In genomic region chr14:73526036-73526984, GRCh38 we compare ENCODE assay signal across 11 cellular contexts. TPM values are rescaled to one million over a fixed set of nuclear protein-coding genes. Genes with fewer than 3 reads are reported as not detected.
A peak's percentile ranks its signal among the peaks of the same experiment; 100 is the strongest.
DNase-seq lines count a peak whose midpoint lies in the region; ATAC-seq, FAIRE-seq and TF ChIP-seq lines count a peak whose summit lies in the region.
"Had no signal": no experiment of that assay in that cellular context is flagged by ENCODE, and none has a peak within 500 bp of the region (broad histone marks: within the 10 kb centered on the region; RNA-seq: fewer than 3 reads in every experiment).

No MANE protein-coding gene starts in this region.

- 39% methylated on average over 6 of the region's 6 CpGs for WGBS in K562 (ENCODE audit: insufficient coverage, low coverage, missing lambda C conversion rate)
- WGBS in neuronal stem cell (ENCODE audit: extremely low coverage in 2 of 2, insufficient read length in 2 of 2, insufficient replicate concordance in 1 of 2), 2 donors, result no CpG with 5 or more reads among the region's 6 CpGs

- H2BK15ac ChIP-seq in neuronal stem cell (ENCODE audit: low read length), result no peak overlapping the region

- no peaks in the 10 kb centered on the region for H3K36me3 ChIP-seq in GM23338 (ENCODE audit: insufficient read depth)
- H3K36me3 ChIP-seq in K562 (ENCODE audit: control insufficient read depth, insufficient read depth, low read length), result no peaks in the 10 kb centered on the region
- no peaks in the 10 kb centered on the region for H3K36me3 ChIP-seq in neuronal stem cell (replicated peaks in 1 of 2; ENCODE audit: control insufficient read depth in 2 of 2, insufficient read depth in 2 of 2, low read length in 2 of 2)

- no peaks in the 10 kb centered on the region for H3F3A ChIP-seq in GM23338 (replicated peaks; ENCODE audit: low read depth)

- H3K18ac ChIP-seq in neuronal stem cell (ENCODE audit: low read length), result no peak overlapping the region

- no peak overlapping the region for H4K91ac ChIP-seq in neuronal stem cell (ENCODE audit: low read depth, low read length, poor library complexity)

- no peak overlapping the region for H3K27ac ChIP-seq in GM23338 (ENCODE audit: low read depth)
- no peak overlapping the region for H3K27ac ChIP-seq in K562 (ENCODE audit: extremely low read depth, low read depth, low read length)
- no peak overlapping the region for H3K27ac ChIP-seq in neuronal stem cell (replicated peaks; ENCODE audit: low read length)

- POLR2A ChIA-PET in K562 (lab: Yijun Ruan, JAX), result interaction anchor here (0.6 kb wide), 2 partner anchors 165 to 542 kb away, joined by 3 read pairs; no protein-coding TSS in a partner anchor

- ATAC-seq in GM23338 (peak; percentile 52; the same call in 2 of the 3 replicates), K562 (no peak), HG03135 (IDR thresholded peaks at IDR 0.05; ENCODE audit: unreplicated experiment) (no peak)
- ATAC-seq: activated T-helper 17 cell treated with anti-CD3 and anti-CD28 coated beads, Interleukin-2, amount 50 U/mL, for 72 hours had no signal

- H4K8ac ChIP-seq in neuronal stem cell (ENCODE audit: low read depth, low read length), result no peak overlapping the region

- no peaks in the 10 kb centered on the region for H3K27me3 ChIP-seq in GM23338 (ENCODE audit: insufficient read depth)
- H3K27me3 ChIP-seq in K562 (ENCODE audit: control insufficient read depth in 2 of 2, insufficient read depth in 2 of 2, low read length in 2 of 2), result 0 out of 5 replicates have a peak, but pooled peaks cover 0 to 4% of the 10 kb centered on the region in 2 experiments
- H3K27me3 ChIP-seq in neuronal stem cell (ENCODE audit: control insufficient read depth in 3 of 3, insufficient read depth in 3 of 3, low read depth in 1 of 3, low read length in 3 of 3), result peaks cover 0 to 7% (median 0%) of the 10 kb centered on the region in 3 experiments

- CTCF ChIA-PET in K562 (lab: Yijun Ruan, JAX; ENCODE audit: low intra/inter-chr PET ratio), result no interaction called here

- H3K9me3 ChIP-seq in K562 (replicated peaks; ENCODE audit: control insufficient read depth, insufficient read depth, low read depth, low read length), result no peaks in the 10 kb centered on the region
- H3K9me3 ChIP-seq in neuronal stem cell (replicated peaks in 1 of 2; ENCODE audit: control insufficient read depth in 2 of 2, insufficient read depth in 1 of 2, low read depth in 1 of 2, low read length in 2 of 2), result no peaks in the 10 kb centered on the region

- H3K4me1 ChIP-seq in GM23338 (ENCODE audit: insufficient read depth) (peaks cover 3% of the 10 kb centered on the region; the same call in 1 of the 2 replicates), K562 (replicated peaks in 1 of 2; ENCODE audit: control insufficient read depth in 2 of 2, insufficient read depth in 2 of 2, low read length in 2 of 2) (no peaks in the 10 kb centered on the region), neuronal stem cell (ENCODE audit: control insufficient read depth in 2 of 2, insufficient read depth in 1 of 2, low read depth in 1 of 2, low read length in 2 of 2) (no peaks in the 10 kb centered on the region)

- H3K27ac Mint-ChIP-seq in GM23338, result no peak overlapping the region
- H3K27ac Mint-ChIP-seq: activated T-helper 17 cell treated with anti-CD3 and anti-CD28 coated beads, Interleukin-2, amount 50 U/mL, for 72 hours had no signal

- no peaks in the 10 kb centered on the region for H3K9me3 Mint-ChIP-seq in GM23338
- H3K9me3 Mint-ChIP-seq: activated T-helper 17 cell treated with anti-CD3 and anti-CD28 coated beads, Interleukin-2, amount 50 U/mL, for 72 hours had no signal

- H3K79me2 ChIP-seq in GM23338 (replicated peaks; ENCODE audit: insufficient read depth) (no peaks in the 10 kb centered on the region), K562 (ENCODE audit: control insufficient read depth, insufficient read depth, low read length) (no peaks in the 10 kb centered on the region)

- H3K4me3 ChIP-seq in GM23338 (no peak overlapping the region), K562 (no peak overlapping the region), neuronal stem cell (ENCODE audit: low read length in 2 of 2) (peak overlapping the region in 1 of 2 donors; percentile 44)

- H2BK120ac ChIP-seq in neuronal stem cell (ENCODE audit: low read depth, low read length), result no peak overlapping the region

- no peak overlapping the region for H3K4me3 Mint-ChIP-seq in GM23338
- H3K4me3 Mint-ChIP-seq: activated T-helper 17 cell treated with anti-CD3 and anti-CD28 coated beads, Interleukin-2, amount 50 U/mL, for 72 hours; CD4-positive, alpha-beta memory T cell had no signal

- 0 out of 3 replicates have a peak, but pooled peaks cover 4% of the 10 kb centered on the region for H3K4me1 Mint-ChIP-seq in GM23338
- H3K4me1 Mint-ChIP-seq: activated T-helper 17 cell treated with anti-CD3 and anti-CD28 coated beads, Interleukin-2, amount 50 U/mL, for 72 hours; CD4-positive, alpha-beta memory T cell had no signal

- H3K23ac ChIP-seq in neuronal stem cell (ENCODE audit: low read depth, low read length, poor library complexity), result peak overlapping the region; percentile 59

- H3K14ac ChIP-seq in neuronal stem cell (ENCODE audit: low read length), result no peak overlapping the region

- peaks cover 4% of the 10 kb centered on the region for H3K27me3 Mint-ChIP-seq in GM23338 (ENCODE audit: insufficient read depth, low read depth, poor library complexity)
- H3K27me3 Mint-ChIP-seq: activated T-helper 17 cell treated with anti-CD3 and anti-CD28 coated beads, Interleukin-2, amount 50 U/mL, for 72 hours; CD4-positive, alpha-beta memory T cell had no signal

- no peaks in the 10 kb centered on the region for H3K9me2 ChIP-seq in GM23338 (ENCODE audit: insufficient read depth)

- no peak overlapping the region for H3K4ac ChIP-seq in neuronal stem cell (ENCODE audit: low read length)

- no peak overlapping the region for H2AK5ac ChIP-seq in neuronal stem cell (ENCODE audit: low read depth, low read length)

- TF ChIP-seq POLR2A in K562 (conservative IDR thresholded peaks at IDR 0.05), result no peak

- no peak for FAIRE-seq in K562 (lab: Jason Lieb, UNC)

- TF ChIP-seq EP300 in K562 (IDR thresholded peaks at IDR 0.05; ENCODE audit: low read length), result no peak

- TF ChIP-seq RAD21 in K562 (CRISPR knock-in tag; conservative IDR thresholded peaks at IDR 0.05 in 1 of 2, IDR thresholded peaks at IDR 0.05 in 1 of 2), result no peak

- in situ Hi-C loops in K562 (cut with MboI), result loop anchor here (5.0 to 10.0 kb wide), 2 partner anchors 36 to 1188 kb away; partner anchors contain the start of genes AREL1 and FCF1

- H4K20me1 ChIP-seq in GM23338 (replicated peaks; ENCODE audit: insufficient read depth) (no peaks in the 10 kb centered on the region), K562 (replicated peaks; ENCODE audit: control insufficient read depth, insufficient read depth, low read length) (no peaks in the 10 kb centered on the region)

- no peak overlapping the region for H2BK5ac ChIP-seq in neuronal stem cell (ENCODE audit: low read length)

- DNase-seq in GM23338 (ENCODE audit: low spot score) (no peak), K562 (ENCODE audit: extremely low read depth in 1 of 4, low spot score in 3 of 4) (peak in 3 of 4 experiments; percentile 0 to 1 (median 1)), neuronal stem cell (ENCODE audit: low spot score) (no peak), kidney glomerular epithelial cell (lab: John Stamatoyannopoulos, UW) (no peak)
- DNase-seq in activated CD4-positive, CD25-positive, alpha-beta regulatory T cell treated with anti-CD3 and anti-CD28 coated beads, Interleukin-2, amount 50 U/mL, for 72 hours, result no peak
- DNase-seq: dermis blood vessel endothelial cell, nucleus accumbens had no signal

- no TSS peak for BruUV-seq in K562 (replicated peaks; lab: Mats Ljungman, UMichigan)

- H2AFZ ChIP-seq in GM23338 (no peak overlapping the region), K562 (ENCODE audit: low read depth, low read length) (no peak overlapping the region), neuronal stem cell (ENCODE audit: low read length) (no peak overlapping the region)

- TF ChIP-seq CTCF in GM23338 (conservative IDR thresholded peaks at IDR 0.05; ENCODE audit: low read depth in 2 of 2) (no peak), K562 (IDR thresholded peaks at IDR 0.05 in 2 of 3, conservative IDR thresholded peaks at IDR 0.05 in 1 of 3; ENCODE audit: insufficient read depth in 2 of 3, low read depth in 1 of 3, low read length in 3 of 3) (no peak)

- no peaks in the 10 kb centered on the region for H3K79me1 ChIP-seq in neuronal stem cell (ENCODE audit: low read depth, low read length)

- no peaks in the 10 kb centered on the region for H3K36me3 Mint-ChIP-seq in GM23338 (ENCODE audit: low read depth)

- H3K9me1 ChIP-seq in K562 (ENCODE audit: control insufficient read depth, insufficient read depth, low read length), result no peaks in the 10 kb centered on the region

- no peak overlapping the region for H2BK12ac ChIP-seq in neuronal stem cell (ENCODE audit: low read length)

- H3K4me2 ChIP-seq in GM23338 (no peak overlapping the region), K562 (ENCODE audit: insufficient read depth, low read length) (no peak overlapping the region), neuronal stem cell (ENCODE audit: insufficient read depth, low read length, poor library complexity, severe bottlenecking) (no peak overlapping the region)

- H3K9ac ChIP-seq in K562 (ENCODE audit: insufficient read depth in 1 of 2, low read depth in 2 of 2, low read length in 2 of 2) (no peak overlapping the region), neuronal stem cell (ENCODE audit: low read depth, low read length, poor library complexity) (no peak overlapping the region)

- intact Hi-C loops in K562 (cut with micrococcal nuclease), result no loop called here

RNA-seq across cellular contexts. Expression of gene ACOT1, which starts 10.6 kb away (rescaled TPM):
- total RNA-seq in GM23338 (2014; rRNA removed; shearing (Covaris generic)), result 6.0 and 9.2 TPM in 2 replicates
- polyA plus RNA-seq in GM23338 (2016; fragmentation: Nextera tagmentation; extraction: Ambion mirVana), result 3.7 and 5.1 TPM in 2 replicates
- total RNA-seq in K562 (2011; cell fraction: chromatin; rRNA removed; ENCODE audit: low replicate concordance), result not detected in 2 replicates
- not detected in 2 replicates for total RNA-seq in K562 (2011; cell fraction: nucleolus; rRNA removed)
- not detected in 2 replicates for total RNA-seq in K562 (2011; cell fraction: nucleoplasm; rRNA removed)
- total RNA-seq in K562 (2014; rRNA removed), result not detected in 2 replicates
- total RNA-seq in K562 (2014; rRNA removed; fragmentation: Illumina TruSeq; extraction: Trizol), result not detected in 2 replicates
- total RNA-seq in K562 (2015; rRNA removed; fragmentation: Illumina TruSeq; extraction: Trizol), result not detected in 2 replicates
- not detected in 2 replicates for total RNA-seq in K562 (2021)
- not detected in 2 replicates for polyA plus RNA-seq in K562 (2011; rRNA removed)
- polyA plus RNA-seq in K562 (2011; cell fraction: cytosol; rRNA removed), result not detected in 2 replicates
- not detected in 2 replicates for polyA plus RNA-seq in K562 (2011; cell fraction: nucleus; rRNA removed)
- not detected in 2 replicates for polyA plus RNA-seq in K562 (2012)
- not detected in 2 replicates for polyA plus RNA-seq in K562 (2014; fragmentation: Illumina TruSeq; extraction: Trizol)
- under 1 TPM in 1 of 2 experiments, not detected in 1; 0.07 TPM for polyA plus RNA-seq in K562 (2014; fragmentation: Nextera tagmentation; extraction: Ambion mirVana)
- not detected in 2 replicates for polyA plus RNA-seq in K562 (2014; rRNA removed)
- not detected in 2 replicates for polyA minus RNA-seq in K562 (2011; rRNA and poly(A)+ RNA removed)
- polyA minus RNA-seq in K562 (2011; cell fraction: cytosol; rRNA and poly(A)+ RNA removed), result not detected in 2 replicates
- polyA minus RNA-seq in K562 (2011; cell fraction: nucleus; rRNA and poly(A)+ RNA removed), result not detected in 2 replicates
- polyA plus RNA-seq in neuronal stem cell (2013, experiment 1 of 2), result 1.0 TPM
- 1.3 TPM for polyA plus RNA-seq in neuronal stem cell (2013, experiment 2 of 2)

RNA-seq across cellular contexts. Expression of gene HEATR4, which starts 32.4 kb away (rescaled TPM):
- total RNA-seq in GM23338 (2014; rRNA removed; shearing (Covaris generic)), result 0.56 TPM in 1 of 2 replicates, not detected in the other
- polyA plus RNA-seq in GM23338 (2016; fragmentation: Nextera tagmentation; extraction: Ambion mirVana) (1.6 and 1.7 TPM in 2 replicates), K562 (2011; rRNA removed) (not detected in 2 replicates), K562 (2014; fragmentation: Illumina TruSeq; extraction: Trizol) (not detected in 2 replicates), K562 (2014; fragmentation: Nextera tagmentation; extraction: Ambion mirVana) (not detected), K562 (2014; rRNA removed) (not detected in 2 replicates)
- total RNA-seq in K562 (2011; cell fraction: chromatin; rRNA removed; ENCODE audit: low replicate concordance), result not detected in 2 replicates
- not detected in 2 replicates for total RNA-seq in K562 (2011; cell fraction: nucleolus; rRNA removed)
- total RNA-seq in K562 (2011; cell fraction: nucleoplasm; rRNA removed), result not detected in 2 replicates
- total RNA-seq in K562 (2014; rRNA removed) (not detected in 2 replicates), K562 (2014; rRNA removed; fragmentation: Illumina TruSeq; extraction: Trizol) (not detected in 2 replicates), K562 (2015; rRNA removed; fragmentation: Illumina TruSeq; extraction: Trizol) (not detected in 2 replicates), K562 (2021) (not detected in 2 replicates)
- polyA plus RNA-seq in K562 (2011; cell fraction: cytosol; rRNA removed), result not detected in 2 replicates
- not detected in 2 replicates for polyA plus RNA-seq in K562 (2011; cell fraction: nucleus; rRNA removed)
- polyA plus RNA-seq in K562 (2012), result 0.07 and 0.08 TPM in 2 replicates
- polyA minus RNA-seq in K562 (2011; rRNA and poly(A)+ RNA removed), result not detected in 2 replicates
- polyA minus RNA-seq in K562 (2011; cell fraction: cytosol; rRNA and poly(A)+ RNA removed), result not detected in 2 replicates
- polyA minus RNA-seq in K562 (2011; cell fraction: nucleus; rRNA and poly(A)+ RNA removed), result not detected in 2 replicates
- 0.14 TPM for polyA plus RNA-seq in neuronal stem cell (2013, experiment 1 of 2)
- polyA plus RNA-seq in neuronal stem cell (2013, experiment 2 of 2), result 0.19 TPM
- total RNA-seq: activated T-helper 17 cell treated with anti-CD3 and anti-CD28 coated beads, Interleukin-2, amount 50 U/mL, for 72 hours; dermis blood vessel endothelial cell; LHCN-M2 had no signal

RNA-seq across cellular contexts. Expression of gene RIOX1, which starts 35.6 kb away (rescaled TPM):
- total RNA-seq in GM23338 (2014; rRNA removed; shearing (Covaris generic)), result 54.2 and 57.3 TPM in 2 replicates
- polyA plus RNA-seq in GM23338 (2016; fragmentation: Nextera tagmentation; extraction: Ambion mirVana) (21.2 and 24.6 TPM in 2 replicates), K562 (2011; rRNA removed) (4.6 and 5.8 TPM in 2 replicates), K562 (2014; fragmentation: Illumina TruSeq; extraction: Trizol) (8.0 and 8.2 TPM in 2 replicates), K562 (2014; fragmentation: Nextera tagmentation; extraction: Ambion mirVana) (1 to 10 TPM; 1.9 to 2.6 TPM), K562 (2014; rRNA removed) (12.4 and 13.8 TPM in 2 replicates)
- 6.8 and 12.9 TPM in 2 replicates for total RNA-seq in K562 (2011; cell fraction: chromatin; rRNA removed; ENCODE audit: low replicate concordance)
- 14.5 and 16.8 TPM in 2 replicates for total RNA-seq in K562 (2011; cell fraction: nucleolus; rRNA removed)
- 6.6 and 10.8 TPM in 2 replicates for total RNA-seq in K562 (2011; cell fraction: nucleoplasm; rRNA removed)
- total RNA-seq in K562 (2014; rRNA removed) (17.6 and 18.0 TPM in 2 replicates), K562 (2014; rRNA removed; fragmentation: Illumina TruSeq; extraction: Trizol) (7.8 and 9.2 TPM in 2 replicates), K562 (2015; rRNA removed; fragmentation: Illumina TruSeq; extraction: Trizol) (11.5 and 12.7 TPM in 2 replicates), K562 (2021) (14.3 and 15.7 TPM in 2 replicates)
- polyA plus RNA-seq in K562 (2011; cell fraction: cytosol; rRNA removed), result 5.6 and 18.2 TPM in 2 replicates
- polyA plus RNA-seq in K562 (2011; cell fraction: nucleus; rRNA removed), result 4.1 and 6.5 TPM in 2 replicates
- polyA plus RNA-seq in K562 (2012), result 5.3 and 9.7 TPM in 2 replicates
- 5.7 and 7.6 TPM in 2 replicates for polyA minus RNA-seq in K562 (2011; rRNA and poly(A)+ RNA removed)
- polyA minus RNA-seq in K562 (2011; cell fraction: cytosol; rRNA and poly(A)+ RNA removed), result 8.2 and 10.1 TPM in 2 replicates
- 7.8 and 10.0 TPM in 2 replicates for polyA minus RNA-seq in K562 (2011; cell fraction: nucleus; rRNA and poly(A)+ RNA removed)
- 12.3 TPM for polyA plus RNA-seq in neuronal stem cell (2013, experiment 1 of 2)
- 11.9 TPM for polyA plus RNA-seq in neuronal stem cell (2013, experiment 2 of 2)

RNA-seq across cellular contexts. Expression of gene ACOT2, which starts 42.7 kb away (rescaled TPM):
- 9.1 and 10.7 TPM in 2 replicates for total RNA-seq in GM23338 (2014; rRNA removed; shearing (Covaris generic))
- polyA plus RNA-seq in GM23338 (2016; fragmentation: Nextera tagmentation; extraction: Ambion mirVana) (9.6 and 9.8 TPM in 2 replicates), K562 (2011; rRNA removed) (0.04 and 0.08 TPM in 2 replicates), K562 (2014; fragmentation: Illumina TruSeq; extraction: Trizol) (not detected in 2 replicates), K562 (2014; fragmentation: Nextera tagmentation; extraction: Ambion mirVana) (under 1 TPM in 1 of 2 experiments, not detected in 1; 0.04 TPM), K562 (2014; rRNA removed) (0.15 TPM in 1 of 2 replicates, not detected in the other)
- 0.44 and 0.77 TPM in 2 replicates for total RNA-seq in K562 (2011; cell fraction: chromatin; rRNA removed; ENCODE audit: low replicate concordance)
- 0.53 TPM in 1 of 2 replicates, not detected in the other for total RNA-seq in K562 (2011; cell fraction: nucleolus; rRNA removed)
- total RNA-seq in K562 (2011; cell fraction: nucleoplasm; rRNA removed), result not detected in 2 replicates
- total RNA-seq in K562 (2014; rRNA removed) (not detected in 2 replicates), K562 (2014; rRNA removed; fragmentation: Illumina TruSeq; extraction: Trizol) (not detected in 2 replicates), K562 (2015; rRNA removed; fragmentation: Illumina TruSeq; extraction: Trizol) (not detected in 2 replicates), K562 (2021) (0.22 TPM in 1 of 2 replicates, not detected in the other)
- 0.06 TPM in 1 of 2 replicates, not detected in the other for polyA plus RNA-seq in K562 (2011; cell fraction: cytosol; rRNA removed)
- 0.14 and 0.20 TPM in 2 replicates for polyA plus RNA-seq in K562 (2011; cell fraction: nucleus; rRNA removed)
- 0.10 TPM in 1 of 2 replicates, not detected in the other for polyA plus RNA-seq in K562 (2012)
- polyA minus RNA-seq in K562 (2011; rRNA and poly(A)+ RNA removed), result not detected in 2 replicates
- polyA minus RNA-seq in K562 (2011; cell fraction: cytosol; rRNA and poly(A)+ RNA removed), result not detected in 2 replicates
- 0.27 and 0.56 TPM in 2 replicates for polyA minus RNA-seq in K562 (2011; cell fraction: nucleus; rRNA and poly(A)+ RNA removed)
- 3.8 TPM for polyA plus RNA-seq in neuronal stem cell (2013, experiment 1 of 2)
- 3.8 TPM for polyA plus RNA-seq in neuronal stem cell (2013, experiment 2 of 2)

Comparison
In these comparisons a context has a peak if more than half of its experiments do, and no peak if none do; other contexts are left out.
1. DNase-seq: peak in K562 (3 of 4); none in GM23338 (single experiment), neuronal stem cell (single experiment), kidney glomerular epithelial cell (single experiment) and activated CD4-positive, CD25-positive, alpha-beta regulatory T cell treated with anti-CD3 and anti-CD28 coated beads, Interleukin-2, amount 50 U/mL, for 72 hours (single experiment).